ENCODE assay signal across 8 cellular contexts in the genomic region with DNA sequence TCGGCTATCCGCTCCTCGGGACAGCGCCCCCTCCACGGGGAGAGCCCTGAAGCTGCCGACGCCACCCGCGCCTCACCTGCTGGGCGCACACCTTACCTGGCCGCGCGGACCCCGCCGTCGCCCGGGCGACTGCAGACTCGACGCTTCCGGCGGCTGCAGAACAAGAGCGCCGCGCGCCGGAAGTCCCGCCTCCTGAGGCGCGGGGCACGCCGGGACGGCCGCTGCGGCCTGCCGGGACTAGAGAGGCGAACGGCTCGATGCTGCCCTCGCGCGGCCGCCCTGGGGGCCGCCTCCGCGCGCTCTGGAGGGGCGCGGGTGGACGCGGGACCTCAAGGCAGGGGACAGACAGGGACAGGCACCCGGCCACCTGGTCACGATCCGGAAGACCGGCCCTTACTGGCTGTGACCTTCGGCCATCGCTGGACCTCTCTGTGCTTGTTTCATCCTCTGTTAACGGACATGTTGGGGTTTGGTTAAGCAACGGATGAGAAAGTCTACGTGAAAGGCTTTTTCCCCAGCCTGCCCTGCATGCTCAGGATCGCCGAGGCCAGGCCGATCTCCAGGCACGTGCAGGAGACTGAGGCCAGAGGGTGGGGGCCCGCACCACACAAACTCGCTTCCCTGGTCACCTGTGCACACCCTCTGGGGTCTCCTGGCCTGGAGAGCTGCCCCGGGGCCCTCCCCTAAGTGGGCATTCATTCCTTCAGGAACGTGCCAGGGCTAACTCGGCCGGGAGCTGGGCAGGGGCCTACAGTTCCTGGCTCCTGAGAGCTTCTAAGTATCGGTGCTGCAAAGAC.
A peak's percentile ranks its signal among the peaks of the same experiment; 100 is the strongest.
DNase-seq lines count a peak whose midpoint lies in the region; ATAC-seq and TF ChIP-seq lines count a peak whose summit lies in the region.

Gene SNAPC4 (minus strand): TSS at position 133 of the 797 bp plus-strand sequence. CDS start 1,742 bp downstream, outside the sequence.

- peak within 1 kb of the TSS; percentile 87 for H3K4me3 ChIP-seq in choroid plexus epithelial cell (ENCODE audit: low read depth, low read length)

- DNase-seq in ACHN: peak; percentile 84
- peak; percentile 78 for DNase-seq in NCI-H345 treated with DMSO at 0.1 percent for 48 hours (lab: John Stamatoyannopoulos, UW; ENCODE audit: unreplicated experiment)
- peak; percentile 76 for DNase-seq in activated CD4-positive, alpha-beta T cell treated with anti-CD3 and anti-CD28 coated beads for 1 hour
- DNase-seq in choroid plexus epithelial cell (ENCODE audit: low read depth): peak; percentile 88
- DNase-seq in stimulated activated CD4-positive, alpha-beta T cell treated with anti-CD3 and anti-CD28 coated beads, Interleukin-1b, Interleukin-23, amount 100 ng/mL, for 1 hour (ENCODE audit: low read depth in 2 of 2): peak; percentile 57 to 75

- no peaks in the 10 kb centered on the region for H3K27me3 ChIP-seq in layer of hippocampus (ENCODE audit: control insufficient read depth, insufficient read depth, low read length)

- in situ Hi-C loops in ACHN (cut with HindIII; ENCODE audit: low pct_ligation_motif_present, low pct_unique_long_range_greater_than_20kb, low sequenced_read_pairs): no loop called here

- peak; percentile 73 for ATAC-seq in GM18867 (IDR thresholded peaks at IDR 0.05; ENCODE audit: unreplicated experiment)
- ATAC-seq in HG03159 (IDR thresholded peaks at IDR 0.05; ENCODE audit: unreplicated experiment): peak; percentile 65

- peak; percentile 56 for TF ChIP-seq CTCF in choroid plexus epithelial cell (conservative IDR thresholded peaks at IDR 0.05; ENCODE audit: low read depth, low read length)

- H3K27ac ChIP-seq in layer of hippocampus (ENCODE audit: low read depth, low read length): peak within 1 kb of the TSS; percentile 42

Comparison
In these comparisons a context has a peak if more than half of its experiments do, and no peak if none do; other contexts are left out.
1. Peak in every context shown above with its lines: DNase-seq, ATAC-seq, H3K4me3 ChIP-seq and H3K27ac ChIP-seq.